Comparison of ENCODE assay signal across 10 cellular contexts in genomic region chr6:21769405-21769851, GRCh38.
DNase-seq lines count a peak whose midpoint lies in the region; ATAC-seq, FAIRE-seq and TF ChIP-seq lines count a peak whose summit lies in the region.
"Had no signal": no experiment of that assay in that cellular context is flagged by ENCODE, and none has a peak within 500 bp of the region (broad histone marks: within the 10 kb centered on the region; RNA-seq: fewer than 3 reads in every experiment).

No MANE protein-coding gene starts in this region.

- peaks cover 2 to 30% of the 10 kb centered on the region in 2 donors for H3K4me1 ChIP-seq in ascending aorta
- H3K4me1 ChIP-seq in right atrium auricular region: peaks cover 0 to 27% of the 10 kb centered on the region in 2 donors

- TF ChIP-seq POLR2A in GM12891 (IDR thresholded peaks at IDR 0.05; ENCODE audit: low read depth, low read length): no peak

- peak overlapping the region; percentile 50 to 62 for H3K27ac ChIP-seq in ascending aorta
- peak overlapping the region; percentile 7 to 55 for H3K27ac ChIP-seq in right atrium auricular region

- H3K4me3 ChIP-seq in ascending aorta (peak overlapping the region in 1 of 2 donors; percentile 4), right atrium auricular region (no peak overlapping the region)
- H3K4me3 ChIP-seq: gastrocnemius medialis had no signal

- DNase-seq in H4 (ENCODE audit: low spot score): peak; percentile 78
- DNase-seq in ascending aorta (ENCODE audit: low spot score in 2 of 2): no peak
- no peak for DNase-seq in right atrium auricular region (ENCODE audit: low spot score)
- no peak for DNase-seq in sciatic nerve (ENCODE audit: low spot score)
- no peak for DNase-seq in GM20000 (ENCODE audit: low spot score)
- DNase-seq in GM12891 (ENCODE audit: insufficient read length, low spot score): no peak
- no peak for DNase-seq in NCI-H510A (lab: John Stamatoyannopoulos, UW)
- DNase-seq: gastrocnemius medialis; stimulated activated CD4-positive, alpha-beta T cell treated with anti-CD3 and anti-CD28 coated beads, Interleukin-2, amount 100 ng/mL, for 48 hours had no signal

- intact Hi-C loops in ascending aorta (cut with DNase I) (no loop called here), sciatic nerve (cut with DNase I) (no loop called here)

- no peak for FAIRE-seq in GM12891 (lab: Jason Lieb, UNC)

- H3K9me3 ChIP-seq in ascending aorta (no peaks in the 10 kb centered on the region), right atrium auricular region (no peaks in the 10 kb centered on the region)
- H3K9me3 ChIP-seq: gastrocnemius medialis had no signal

- ATAC-seq in sciatic nerve (peak; percentile 68), HG03159 (IDR thresholded peaks at IDR 0.05; ENCODE audit: unreplicated experiment) (no peak)

- H3K27me3 ChIP-seq in ascending aorta (no peaks in the 10 kb centered on the region), right atrium auricular region (no peaks in the 10 kb centered on the region)
- H3K27me3 ChIP-seq: gastrocnemius medialis had no signal

- no peak for TF ChIP-seq CTCF in ascending aorta (IDR thresholded peaks at IDR 0.05)
- TF ChIP-seq CTCF in right atrium auricular region (IDR thresholded peaks at IDR 0.05): no peak
- no peak for TF ChIP-seq CTCF in GM20000 (IDR thresholded peaks at IDR 0.05; ENCODE audit: extremely low read depth, missing control alignments)

- H3K36me3 ChIP-seq in ascending aorta: no peaks in the 10 kb centered on the region
- H3K36me3 ChIP-seq in right atrium auricular region: no peaks in the 10 kb centered on the region
- H3K36me3 ChIP-seq: gastrocnemius medialis had no signal

TF ChIP-seq in GM12891, 5 proteins besides CTCF, POLR2A, EP300 and RAD21:
- TF ChIP-seq POLR2AphosphoS5 (IDR thresholded peaks at IDR 0.05; ENCODE audit: low read depth, low read length): no peak
- no peak for TF ChIP-seq SPI1 (IDR thresholded peaks at IDR 0.05; ENCODE audit: low read depth, low read length)
- TF ChIP-seq POU2F2 (IDR thresholded peaks at IDR 0.05; ENCODE audit: low read depth, low read length): no peak
- no peak for TF ChIP-seq PAX5 (IDR thresholded peaks at IDR 0.05; ENCODE audit: insufficient read depth, low read length, severe bottlenecking)
- TF ChIP-seq TAF1 (IDR thresholded peaks at IDR 0.05; ENCODE audit: low read depth, low read length): no peak
